Comparison of ENCODE assay signal across 36 cellular contexts in genomic region chr17:20823890-20824289, GRCh38.
"Had no signal": no experiment of that assay in that cellular context is flagged by ENCODE, and none has a peak within 500 bp of the region (broad histone marks: within the 10 kb centered on the region; RNA-seq: fewer than 3 reads in every experiment).

No MANE protein-coding gene starts in this region.

- H3K9me3 ChIP-seq: adrenal gland, MG63, Peyer's patch, SJSA1, SK-N-SH had no signal

- ATAC-seq: activated naive CD4-positive, alpha-beta T cell treated with anti-CD3 and anti-CD28 coated beads, Interleukin-2, amount 50 U/mL, for 72 hours; activated T-cell treated with anti-CD3 and anti-CD28 coated beads, Interleukin-2, amount 50 U/mL, for 4 hours; PC-3 had no signal

- H3K4me3 ChIP-seq: adrenal gland, MG63, Peyer's patch, SJSA1 had no signal

- H3K27ac ChIP-seq: adrenal gland, Peyer's patch, SJSA1 had no signal

- FAIRE-seq: TTC549 had no signal

- H3K9me3 Mint-ChIP-seq: activated B cell treated with CpG ODN at 0.5 μM for 24 hours; activated CD4-positive, alpha-beta memory T cell treated with anti-CD3 and anti-CD28 coated beads for 36 hours; activated naive CD4-positive, alpha-beta T cell treated with anti-CD3 and anti-CD28 coated beads for 36 hours; activated naive CD4-positive, alpha-beta T cell treated with anti-CD3 and anti-CD28 coated beads, Interleukin-2, amount 50 U/mL, for 72 hours; activated T-cell treated with anti-CD3 and anti-CD28 coated beads, Interleukin-2, amount 50 U/mL, for 4 hours; activated T-helper 1 cell treated with anti-CD3 and anti-CD28 coated beads, Interleukin-12 subunit alpha, Interleukin-12 subunit beta, Interleukin-2, Interleukin-4 antibody, amounts not matched to agents 30 ng/mL and 10 ng/mL and 1 ng/mL, durations not matched to agents 14 hours and 24 hours and 36 hours; T-helper 1 cell treated with Interleukin-12 subunit alpha and Interleukin-12 subunit beta and Interleukin-4 antibody, amounts not matched to agents 30 μg/mL and 1 μg/mL, for 36 hours; T-helper 2 cell treated with Interferon-gamma antibody and Interleukin-4, amounts not matched to agents 5 μg/mL and 100 μg/mL, for 36 hours had no signal

- H3K36me3 Mint-ChIP-seq: activated CD4-positive, alpha-beta memory T cell treated with anti-CD3 and anti-CD28 coated beads for 36 hours; activated naive CD4-positive, alpha-beta T cell treated with anti-CD3 and anti-CD28 coated beads, Interleukin-2, amount 50 U/mL, for 72 hours; brain had no signal

- H3K4me2 ChIP-seq: SK-N-SH had no signal

- H3K27ac Mint-ChIP-seq: activated B cell treated with CpG ODN at 0.5 μM for 24 hours; activated CD4-positive, alpha-beta memory T cell treated with anti-CD3 and anti-CD28 coated beads for 36 hours; activated naive CD4-positive, alpha-beta T cell treated with anti-CD3 and anti-CD28 coated beads for 36 hours; activated naive CD4-positive, alpha-beta T cell treated with anti-CD3 and anti-CD28 coated beads, Interleukin-2, amount 50 U/mL, for 72 hours; activated T-helper 1 cell treated with anti-CD3 and anti-CD28 coated beads, Interleukin-12 subunit alpha, Interleukin-12 subunit beta, Interleukin-2, Interleukin-4 antibody, amounts not matched to agents 30 ng/mL and 10 ng/mL and 1 ng/mL, durations not matched to agents 14 hours and 24 hours and 36 hours; brain; T-helper 1 cell treated with Interleukin-12 subunit alpha and Interleukin-12 subunit beta and Interleukin-4 antibody, amounts not matched to agents 30 μg/mL and 1 μg/mL, for 36 hours; T-helper 2 cell treated with Interferon-gamma antibody and Interleukin-4, amounts not matched to agents 5 μg/mL and 100 μg/mL, for 36 hours had no signal

- H3K36me3 ChIP-seq: adrenal gland, MG63, Peyer's patch, SJSA1 had no signal

- H3K9ac ChIP-seq: SK-N-SH had no signal

- H3K4me1 Mint-ChIP-seq: activated B cell treated with CpG ODN at 0.5 μM for 24 hours, brain had no signal

- H3K4me1 ChIP-seq: adrenal gland, Peyer's patch, SJSA1 had no signal

- DNase-seq: activated B cell treated with CpG ODN at 0.5 μM for 24 hours; activated CD4-positive, alpha-beta memory T cell treated with anti-CD3 and anti-CD28 coated beads for 36 hours; activated CD4-positive, alpha-beta T cell treated with anti-CD3 and anti-CD28 coated beads for 4 hours; activated CD4-positive, alpha-beta T cell treated with anti-CD3 and anti-CD28 coated beads, Interleukin-2, amount 50 U/mL, for 1 hour; activated CD4-positive, CD25-positive, alpha-beta regulatory T cell treated with anti-CD3 and anti-CD28 coated beads, Interleukin-2, amount 50 U/mL, for 72 hours; activated CD8-positive, alpha-beta memory T cell treated with anti-CD3 and anti-CD28 coated beads, Interleukin-2, amount 50 U/mL, for 4 hours; activated gamma-delta T cell treated with Interleukin-2 at 50 U/mL for 16 hours; activated naive CD4-positive, alpha-beta T cell treated with anti-CD3 and anti-CD28 coated beads for 36 hours; activated T-cell treated with anti-CD3 and anti-CD28 coated beads for 4 hours; activated T-cell treated with anti-CD3 and anti-CD28 coated beads, Interleukin-2, amount 50 U/mL, for 4 hours; adrenal gland; central memory CD4-positive, alpha-beta T cell; Kasumi-1; MG63; NCI-H1048; NCI-H1105 treated with DMSO at 0.1 percent for 48 hours; NCI-H1436; NCI-H1694; NCI-H1930; NCI-H2081 treated with DMSO at 0.1 percent for 48 hours; NCI-H226; NCI-H446 treated with DMSO at 0.1 percent for 48 hours; NCI-H524 treated with DMSO at 0.1 percent for 48 hours; NK-92 treated with Interleukin-12 subunit alpha and Interleukin-12 subunit beta, amount 100 ng/mL, for 24 hours; PC-3; Peyer's patch; RPMI8226; SHP77 treated with DMSO at 0.1 percent for 48 hours; SK-N-SH had no signal

- H3K27me3 ChIP-seq: adrenal gland, MG63, Peyer's patch, SJSA1 had no signal

- H3K4me3 Mint-ChIP-seq: activated B cell treated with CpG ODN at 0.5 μM for 24 hours; activated CD4-positive, alpha-beta memory T cell treated with anti-CD3 and anti-CD28 coated beads for 36 hours; activated naive CD4-positive, alpha-beta T cell treated with anti-CD3 and anti-CD28 coated beads for 36 hours; activated T-cell treated with anti-CD3 and anti-CD28 coated beads, Interleukin-2, amount 50 U/mL, for 4 hours; activated T-helper 1 cell treated with anti-CD3 and anti-CD28 coated beads, Interleukin-12 subunit alpha, Interleukin-12 subunit beta, Interleukin-2, Interleukin-4 antibody, amounts not matched to agents 30 ng/mL and 10 ng/mL and 1 ng/mL, durations not matched to agents 14 hours and 24 hours and 36 hours; brain; T-helper 1 cell treated with Interleukin-12 subunit alpha and Interleukin-12 subunit beta and Interleukin-4 antibody, amounts not matched to agents 30 μg/mL and 1 μg/mL, for 36 hours; T-helper 2 cell treated with Interferon-gamma antibody and Interleukin-4, amounts not matched to agents 5 μg/mL and 100 μg/mL, for 36 hours had no signal
